8 cellular contexts compared by ENCODE assay signal in the genomic region with DNA sequence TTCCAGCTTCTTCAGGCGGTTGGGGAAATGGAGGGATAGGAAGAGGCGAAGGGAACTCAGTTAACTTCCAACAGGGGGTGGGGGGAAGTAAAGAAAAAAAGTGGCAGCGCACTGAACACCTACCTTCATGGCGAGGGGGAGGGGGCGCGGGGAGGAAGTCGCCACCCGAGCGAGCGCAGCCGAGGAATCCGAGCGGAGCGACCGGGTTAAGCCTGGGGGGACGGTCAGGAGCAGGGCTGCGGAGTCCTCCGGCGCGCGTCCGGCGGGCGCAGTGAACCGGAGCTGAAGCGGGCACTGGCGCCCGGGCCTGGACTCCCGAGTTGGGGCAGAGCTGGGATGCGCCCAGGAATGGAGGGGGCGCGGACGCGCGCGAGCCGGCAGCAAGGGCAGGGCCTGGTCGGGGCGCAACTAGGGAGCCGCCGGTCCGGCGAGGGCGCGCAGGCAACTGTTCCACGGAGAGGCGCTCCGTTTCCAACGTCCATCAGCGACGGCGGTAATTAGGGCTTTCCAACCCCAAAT. TPM values are rescaled to one million over a fixed set of nuclear protein-coding genes. Genes with fewer than 3 reads are reported as not detected.
A peak's percentile ranks its signal among the peaks of the same experiment; 100 is the strongest.
DNase-seq lines count a peak whose midpoint lies in the region; ATAC-seq, FAIRE-seq and TF ChIP-seq lines count a peak whose summit lies in the region.

A gene (minus strand): TSS at position 450 of the 519 bp plus-strand sequence. CDS start 321 bp downstream, at position 129.

- no peak for TF ChIP-seq POLR2A in H54 (IDR thresholded peaks at IDR 0.05; ENCODE audit: low read depth, low read length)

- FAIRE-seq in H54 (lab: Jason Lieb, UNC) = no peak

- H3K27me3 ChIP-seq in Panc1 (ENCODE audit: control insufficient read depth, insufficient read depth, low read length) (peaks cover 5% of the 10 kb centered on the region; the same call in 1 of the 2 replicates), mucosa of stomach (ENCODE audit: control insufficient read depth, insufficient read depth, low read length) (peaks cover 89% of the 10 kb centered on the region)

- peak; percentile 54 for ATAC-seq in Panc1
- no peak for ATAC-seq in HG02763 (IDR thresholded peaks at IDR 0.05; ENCODE audit: unreplicated experiment)
- ATAC-seq in HG02571 (IDR thresholded peaks at IDR 0.05; ENCODE audit: unreplicated experiment) = no peak
- no peak for ATAC-seq in HG03432 (IDR thresholded peaks at IDR 0.05; ENCODE audit: unreplicated experiment)

- intact Hi-C loops in Panc1 (cut with micrococcal nuclease; ENCODE audit: unreplicated experiment) = loop anchor here (5.0 to 10.0 kb wide), 4 partner anchors 260 to 765 kb away; no protein-coding TSS in a partner anchor

- H3K36me3 ChIP-seq in Panc1 (ENCODE audit: control insufficient read depth, insufficient read depth, low read length) (no peaks in the 10 kb centered on the region), mucosa of stomach (ENCODE audit: control insufficient read depth, insufficient read depth, low read length) (no peaks in the 10 kb centered on the region)

- POLR2A ChIA-PET in Panc1 (lab: Charles Lee) = interaction anchor here (0.7 kb wide), 1 partner anchor 840 kb away, joined by 17 read pairs; no protein-coding TSS in a partner anchor

- in situ Hi-C loops in GM13976 (cut with MboI; ENCODE audit: low sequenced_read_pairs, unreplicated experiment) = loop anchor here (10.0 to 25.0 kb wide), 2 partner anchors 238 to 775 kb away; no protein-coding TSS in a partner anchor
- in situ Hi-C loops in Panc1 (cut with HindIII; ENCODE audit: low pct_unique_long_range_greater_than_20kb, low sequenced_read_pairs) = no loop called here

- peak within 1 kb of the TSS; percentile 34 for H3K9ac ChIP-seq in mucosa of stomach (ENCODE audit: low read length)

- no TSS peak for BruUV-seq in Panc1 (replicated peaks; lab: Mats Ljungman, UMichigan)

- CTCF ChIA-PET in Panc1 (lab: Charles Lee) = no interaction called here

- H3K27ac ChIP-seq in Panc1 (ENCODE audit: low read length) = no peak within 1 kb of the TSS
- peak within 1 kb of the TSS; percentile 84 for H3K27ac ChIP-seq in epithelial cell of prostate

- peak within 1 kb of the TSS; percentile 57 to 77 for H3K4me3 ChIP-seq in Panc1 (ENCODE audit: low read depth in 2 of 2, low read length in 2 of 2)
- H3K4me3 ChIP-seq in mucosa of stomach (ENCODE audit: low read length) = peak within 1 kb of the TSS; percentile 46

- no peak for TF ChIP-seq CTCF in GM13976 (IDR thresholded peaks at IDR 0.05; ENCODE audit: borderline replicate concordance, control extremely low read depth, extremely low read depth, insufficient read depth, missing control alignments)
- no peak for TF ChIP-seq CTCF in Panc1 (IDR thresholded peaks at IDR 0.05)

- peaks cover 6% of the 10 kb centered on the region; the same call in 1 of the 2 replicates for H3K4me1 ChIP-seq in Panc1 (ENCODE audit: control insufficient read depth, insufficient read depth, low read length)
- H3K4me1 ChIP-seq in mucosa of stomach (ENCODE audit: control insufficient read depth, insufficient read depth, low read length) = peaks cover 25% of the 10 kb centered on the region

- H3K9me3 ChIP-seq in Panc1 (ENCODE audit: control insufficient read depth, insufficient read depth, low read depth, low read length) (no peaks in the 10 kb centered on the region), mucosa of stomach (ENCODE audit: control insufficient read depth, low read length) (no peaks in the 10 kb centered on the region)

- DNase-seq in GM13976 (ENCODE audit: low spot score) = peak; percentile 36
- no peak for DNase-seq in Panc1 (ENCODE audit: low read depth, low spot score)
- no peak for DNase-seq in epithelial cell of prostate (ENCODE audit: low read depth, low spot score)
- no peak for DNase-seq in H54 (ENCODE audit: insufficient read length, low spot score)

RNA-seq across cellular contexts. Expression of the gene that starts here (rescaled TPM):
- total RNA-seq in Panc1 (2021; ENCODE audit: unreplicated experiment) = 0.54 TPM
- polyA plus RNA-seq in Panc1 (2012; ENCODE audit: insufficient read length) = 1.1 TPM
